35 cellular contexts compared by ENCODE assay signal in the genomic region with DNA sequence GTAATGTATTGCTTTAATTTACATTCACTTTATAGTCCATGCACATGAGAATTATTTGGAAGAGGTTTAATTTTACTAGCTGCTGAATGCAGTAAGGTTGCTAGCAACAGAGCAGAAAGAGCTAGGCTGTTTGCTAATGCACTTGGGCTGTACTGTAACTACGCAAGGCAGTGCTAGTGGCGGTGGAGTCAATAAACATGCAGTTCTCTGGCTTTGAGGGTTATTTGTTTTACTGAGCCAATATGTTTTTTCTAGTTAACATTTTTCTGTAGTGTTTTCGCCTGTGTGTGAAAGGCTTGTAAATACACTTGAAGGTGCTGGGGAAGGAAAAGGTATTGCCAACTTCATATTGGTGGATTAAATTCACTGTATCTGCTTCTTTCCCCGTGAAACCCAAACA.
DNase-seq lines count a peak whose midpoint lies in the region; ATAC-seq and TF ChIP-seq lines count a peak whose summit lies in the region.
"Had no signal": no experiment of that assay in that cellular context is flagged by ENCODE, and none has a peak within 500 bp of the region (broad histone marks: within the 10 kb centered on the region; RNA-seq: fewer than 3 reads in every experiment).

No MANE protein-coding gene starts in this region.

- no peaks in the 10 kb centered on the region for H3K27me3 ChIP-seq in hepatocyte
- H3K27me3 ChIP-seq: ascending aorta, BE2C, cardiac muscle cell, sigmoid colon, stomach, thyroid gland, vagina had no signal

- TF ChIP-seq CTCF in hepatocyte (IDR thresholded peaks at IDR 0.05; ENCODE audit: poor library complexity): no peak
- no peak for TF ChIP-seq CTCF in GM10266 (IDR thresholded peaks at IDR 0.05; ENCODE audit: control insufficient read depth, insufficient read depth, low read depth, missing control alignments)

- WGBS in hepatocyte (ENCODE audit: low lambda C conversion rate, missing lambda C conversion rate): 35% methylated on average over 4 of the region's 4 CpGs

- H3K4me3 ChIP-seq in hepatocyte: no peak overlapping the region
- H3K4me3 ChIP-seq: ascending aorta, cardiac muscle cell, psoas muscle, sigmoid colon, stomach, thyroid gland, vagina had no signal

- H3K9me3 ChIP-seq in hepatocyte (ENCODE audit: low read depth): no peaks in the 10 kb centered on the region
- H3K9me3 ChIP-seq: ascending aorta, BE2C, psoas muscle, sigmoid colon, stomach, thyroid gland, vagina had no signal

- DNase-seq in DMS153 (lab: John Stamatoyannopoulos, UW) (peak; percentile 85), HuH-7 (ENCODE audit: low spot score) (peak; percentile 19), NCI-H69 (lab: John Stamatoyannopoulos, UW) (peak; percentile 22), hepatocyte (ENCODE audit: low spot score) (peak; percentile 23), medulla oblongata (ENCODE audit: extremely low spot score) (no peak), GM10266 (ENCODE audit: extremely low spot score) (no peak)
- no peak for DNase-seq in activated CD4-positive, alpha-beta T cell treated with anti-CD3 and anti-CD28 coated beads for 1 hour
- DNase-seq: activated CD4-positive, CD25-positive, alpha-beta regulatory T cell; activated gamma-delta T cell; activated naive CD8-positive, alpha-beta T cell treated with anti-CD3 and anti-CD28 coated beads, Interleukin-2, amount 10 ng/mL, durations not matched to agents 7 days and 5 days; activated T-cell treated with anti-CD3 and anti-CD28 coated beads, Interleukin-2, amount 50 U/mL, for 24 hours; BE2C; CD8-positive, alpha-beta T cell; effector memory CD8-positive, alpha-beta T cell; erythroblast; glutamatergic neuron; HCEC 1CT; islet precursor cell; Karpas-422; naive thymus-derived CD8-positive, alpha-beta T cell; NCI-H1694; NCI-H226; nucleus accumbens; PC-3; psoas muscle; sigmoid colon; stimulated activated CD4-positive, alpha-beta T cell treated with anti-CD3 and anti-CD28 coated beads, Interleukin-12 subunit alpha, Interleukin-12 subunit beta, amount 100 ng/mL, for 4 hours; stimulated activated CD4-positive, alpha-beta T cell treated with anti-CD3 and anti-CD28 coated beads, Interleukin-2, amount 100 ng/mL, for 48 hours; stomach; thyroid gland had no signal

- H3K36me3 ChIP-seq in hepatocyte (replicated peaks; ENCODE audit: insufficient read depth, low read depth): no peaks in the 10 kb centered on the region
- H3K36me3 ChIP-seq: ascending aorta, BE2C, cardiac muscle cell, sigmoid colon, stomach, thyroid gland, vagina had no signal

- no peak overlapping the region for H3K27ac ChIP-seq in hepatocyte
- H3K27ac ChIP-seq: ascending aorta, cardiac muscle cell, psoas muscle, sigmoid colon, stomach, thyroid gland, vagina had no signal

- no peak overlapping the region for H2AFZ ChIP-seq in hepatocyte

- ATAC-seq in HG02981 (IDR thresholded peaks at IDR 0.05; ENCODE audit: unreplicated experiment): no peak
- ATAC-seq: CD8-positive, alpha-beta T cell; effector memory CD8-positive, alpha-beta T cell; naive thymus-derived CD8-positive, alpha-beta T cell; PC-3; psoas muscle; SK-N-SH treated with all-trans-retinoic acid at 6 μM for 48 hours had no signal

- no peaks in the 10 kb centered on the region for H4K20me1 ChIP-seq in hepatocyte (ENCODE audit: insufficient read depth, poor library complexity, severe bottlenecking)

- no peaks in the 10 kb centered on the region for H3K4me1 ChIP-seq in hepatocyte (ENCODE audit: insufficient read depth)
- H3K4me1 ChIP-seq: ascending aorta, BE2C, psoas muscle, sigmoid colon, thyroid gland, vagina had no signal

- H3K9me2 ChIP-seq in hepatocyte (replicated peaks; ENCODE audit: insufficient read depth): no peaks in the 10 kb centered on the region

- no peaks in the 10 kb centered on the region for H3K79me2 ChIP-seq in hepatocyte

- H3K4me2 ChIP-seq in hepatocyte: no peak overlapping the region

Comparison
In these comparisons a context has a peak if more than half of its experiments do, and no peak if none do; other contexts are left out.
1. DNase-seq: peak in DMS153 (single experiment), HuH-7 (single experiment), NCI-H69 (single experiment) and hepatocyte (single experiment); none in activated CD4-positive, alpha-beta T cell treated with anti-CD3 and anti-CD28 coated beads for 1 hour (single experiment), medulla oblongata (single experiment) and GM10266 (single experiment).